ENCODE assay signal across 20 cellular contexts in genomic region chr4:28001698-28002097, GRCh38.
"Had no signal": no experiment of that assay in that cellular context is flagged by ENCODE, and none has a peak within 500 bp of the region (broad histone marks: within the 10 kb centered on the region; RNA-seq: fewer than 3 reads in every experiment).

No MANE protein-coding gene starts in this region.

- H3K4me3 ChIP-seq: body of pancreas, esophagus squamous epithelium, psoas muscle, sigmoid colon, spleen, thoracic aorta had no signal

- FAIRE-seq: endothelial cell of umbilical vein had no signal

- DNase-seq: activated B cell treated with CpG ODN at 0.5 μM for 24 hours; activated CD4-positive, alpha-beta T cell treated with anti-CD3 and anti-CD28 coated beads, Interleukin-2, amount 10 ng/mL, durations not matched to agents 24 days and 14 days; activated CD8-positive, alpha-beta memory T cell treated with anti-CD3 and anti-CD28 coated beads, Interleukin-2, amount 50 U/mL, for 4 hours; activated CD8-positive, alpha-beta T cell treated with anti-CD3 and anti-CD28 coated beads, Interleukin-2, amount 10 ng/mL, durations not matched to agents 7 days and 5 days; activated gamma-delta T cell treated with Interleukin-2 at 50 U/mL for 16 hours; activated naive CD8-positive, alpha-beta T cell treated with anti-CD3 and anti-CD28 coated beads for 36 hours; activated T-cell treated with anti-CD3 and anti-CD28 coated beads, Interleukin-2, amount 50 U/mL, for 72 hours; amygdala; body of pancreas; cortex of kidney; effector CD4-positive, alpha-beta T cell; esophagus squamous epithelium; foreskin melanocyte; psoas muscle; sigmoid colon; spleen; stimulated activated CD4-positive, alpha-beta T cell treated with anti-CD3 and anti-CD28 coated beads, Interleukin-1b, Interleukin-23, amount 100 ng/mL, for 48 hours; T-helper 17 cell had no signal

- H3K4me1 ChIP-seq: body of pancreas, esophagus squamous epithelium, psoas muscle, sigmoid colon, spleen had no signal

- H3K27ac ChIP-seq: body of pancreas, esophagus squamous epithelium, psoas muscle, sigmoid colon, spleen, thoracic aorta had no signal

- ATAC-seq: activated CD8-positive, alpha-beta T cell treated with anti-CD3 and anti-CD28 coated beads, Interleukin-2, amount 10 ng/mL, durations not matched to agents 7 days and 5 days; activated T-cell treated with anti-CD3 and anti-CD28 coated beads, Interleukin-2, amount 50 U/mL, for 72 hours; body of pancreas; psoas muscle; T-helper 17 cell had no signal

- H3K9me3 ChIP-seq: body of pancreas, psoas muscle, sigmoid colon, thoracic aorta had no signal

- H3K27me3 Mint-ChIP-seq: activated B cell treated with CpG ODN at 0.5 μM for 24 hours; activated CD4-positive, alpha-beta T cell treated with anti-CD3 and anti-CD28 coated beads, Interleukin-2, amount 10 ng/mL, durations not matched to agents 24 days and 14 days; activated naive CD8-positive, alpha-beta T cell treated with anti-CD3 and anti-CD28 coated beads for 36 hours; T-helper 17 cell had no signal

- H3K4me1 Mint-ChIP-seq: activated B cell treated with CpG ODN at 0.5 μM for 24 hours; activated CD4-positive, alpha-beta T cell treated with anti-CD3 and anti-CD28 coated beads, Interleukin-2, amount 10 ng/mL, durations not matched to agents 24 days and 14 days; activated naive CD8-positive, alpha-beta T cell treated with anti-CD3 and anti-CD28 coated beads for 36 hours; T-helper 17 cell had no signal

- H3K27me3 ChIP-seq: body of pancreas, esophagus squamous epithelium, sigmoid colon, spleen had no signal

- H3K4me3 Mint-ChIP-seq: activated B cell treated with CpG ODN at 0.5 μM for 24 hours; activated CD4-positive, alpha-beta T cell treated with anti-CD3 and anti-CD28 coated beads, Interleukin-2, amount 10 ng/mL, durations not matched to agents 24 days and 14 days; activated CD8-positive, alpha-beta T cell treated with anti-CD3 and anti-CD28 coated beads, Interleukin-2, amount 10 ng/mL, durations not matched to agents 7 days and 5 days; activated naive CD8-positive, alpha-beta T cell treated with anti-CD3 and anti-CD28 coated beads for 36 hours; activated T-cell treated with anti-CD3 and anti-CD28 coated beads, Interleukin-2, amount 50 U/mL, for 72 hours; T-helper 17 cell had no signal

- H3K36me3 ChIP-seq: esophagus squamous epithelium, sigmoid colon, spleen, thoracic aorta had no signal

- H3K27ac Mint-ChIP-seq: activated B cell treated with CpG ODN at 0.5 μM for 24 hours; activated CD4-positive, alpha-beta T cell treated with anti-CD3 and anti-CD28 coated beads, Interleukin-2, amount 10 ng/mL, durations not matched to agents 24 days and 14 days; activated CD8-positive, alpha-beta T cell treated with anti-CD3 and anti-CD28 coated beads, Interleukin-2, amount 10 ng/mL, durations not matched to agents 7 days and 5 days; activated naive CD8-positive, alpha-beta T cell treated with anti-CD3 and anti-CD28 coated beads for 36 hours; activated T-cell treated with anti-CD3 and anti-CD28 coated beads, Interleukin-2, amount 50 U/mL, for 72 hours; T-helper 17 cell had no signal

- H3K36me3 Mint-ChIP-seq: activated naive CD8-positive, alpha-beta T cell treated with anti-CD3 and anti-CD28 coated beads for 36 hours had no signal
